In genomic region chr3:179415377-179415776, GRCh38 we compare ENCODE assay signal across 25 cellular contexts. TPM values are rescaled to one million over a fixed set of nuclear protein-coding genes. Genes with fewer than 3 reads are reported as not detected.
A peak's percentile ranks its signal among the peaks of the same experiment; 100 is the strongest.
DNase-seq lines count a peak whose midpoint lies in the region; ATAC-seq, FAIRE-seq and TF ChIP-seq lines count a peak whose summit lies in the region.
"Had no signal": no experiment of that assay in that cellular context is flagged by ENCODE, and none has a peak within 500 bp of the region (broad histone marks: within the 10 kb centered on the region; RNA-seq: fewer than 3 reads in every experiment).

No MANE protein-coding gene starts in this region.

- peak; percentile 38 for FAIRE-seq in kidney (lab: Jason Lieb, UNC)
- FAIRE-seq: A549, D721Med, GM12891, GM18507 had no signal

- H3K9ac ChIP-seq in kidney (ENCODE audit: low read length in 2 of 2) (no peak overlapping the region), skeletal muscle tissue (ENCODE audit: low read depth in 1 of 3, low read length in 3 of 3) (no peak overlapping the region)
- H3K9ac ChIP-seq: BLaER1 treated with 17β-estradiol and CSF1 and Interleukin-3, amounts not matched to agents 10 nM and 100 nM had no signal

- H3K4me1 ChIP-seq in left ventricle myocardium inferior = peaks cover 14% of the 10 kb centered on the region
- H3K4me1 ChIP-seq in kidney (ENCODE audit: control insufficient read depth in 1 of 2, insufficient read depth in 1 of 2, low read depth in 1 of 2, low read length in 2 of 2) = no peaks in the 10 kb centered on the region
- H3K4me1 ChIP-seq in skeletal muscle tissue (ENCODE audit: control insufficient read depth in 3 of 3, insufficient read depth in 3 of 3, low read length in 3 of 3) = no peaks in the 10 kb centered on the region
- H3K4me1 ChIP-seq: A549; BLaER1 treated with 17β-estradiol and CSF1 and Interleukin-3, amounts not matched to agents 10 nM and 100 nM; HAP-1 had no signal

- H3K27ac ChIP-seq in left ventricle myocardium inferior (replicated peaks) (peak overlapping the region; percentile 64), kidney (ENCODE audit: low read depth in 2 of 2, low read length in 2 of 2) (no peak overlapping the region), skeletal muscle tissue (ENCODE audit: low read depth, low read length) (peak overlapping the region; percentile 4)
- H3K27ac ChIP-seq: A549; BLaER1 treated with 17β-estradiol and CSF1 and Interleukin-3, amounts not matched to agents 10 nM and 100 nM had no signal

- ATAC-seq in Right ventricle myocardium superior (ENCODE audit: poor library complexity) = peak; percentile 84
- ATAC-seq: A549, GM23338 had no signal

- H3K27me3 ChIP-seq in left ventricle myocardium inferior (ENCODE audit: low read depth) (no peaks in the 10 kb centered on the region), skeletal muscle tissue (ENCODE audit: control insufficient read depth in 3 of 3, insufficient read depth in 3 of 3, low read length in 3 of 3) (no peaks in the 10 kb centered on the region)
- H3K27me3 ChIP-seq: BE2C; BLaER1 treated with 17β-estradiol and CSF1 and Interleukin-3, amounts not matched to agents 10 nM and 100 nM had no signal

- H3K4me3 ChIP-seq in left ventricle myocardium inferior = no peak overlapping the region
- no peak overlapping the region for H3K4me3 ChIP-seq in kidney (ENCODE audit: low read length in 2 of 2)
- H3K4me3 ChIP-seq in skeletal muscle tissue (ENCODE audit: low read length in 3 of 3) = no peak overlapping the region
- H3K4me3 ChIP-seq: A549; BLaER1 treated with 17β-estradiol and CSF1 and Interleukin-3, amounts not matched to agents 10 nM and 100 nM; GM23338; HAP-1 had no signal

- intact Hi-C loops in Right ventricle myocardium superior (cut with DNase I) = no loop called here
- intact Hi-C loops in cardiac septum (cut with DNase I) = no loop called here
- intact Hi-C loops in left ventricle myocardium inferior (cut with micrococcal nuclease) = no loop called here
- intact Hi-C loops in kidney (cut with DNase I) = no loop called here

- TF ChIP-seq CTCF in left ventricle myocardium inferior (IDR thresholded peaks at IDR 0.05; ENCODE audit: borderline replicate concordance) = no peak
- TF ChIP-seq CTCF in kidney (IDR thresholded peaks at IDR 0.05; ENCODE audit: borderline replicate concordance, extremely low read depth, insufficient read depth) = no peak

- peaks cover 45% of the 10 kb centered on the region for H3K36me3 ChIP-seq in left ventricle myocardium inferior
- peaks cover 2 to 5% of the 10 kb centered on the region in 2 donors for H3K36me3 ChIP-seq in kidney (ENCODE audit: control insufficient read depth in 1 of 2, insufficient read depth in 2 of 2, low read length in 2 of 2)
- peaks cover 0 to 24% (median 0%) of the 10 kb centered on the region in 3 donors for H3K36me3 ChIP-seq in skeletal muscle tissue (ENCODE audit: control insufficient read depth in 3 of 3, insufficient read depth in 3 of 3, low read length in 3 of 3)

- DNase-seq in Right ventricle myocardium superior (no peak), cardiac septum (ENCODE audit: low spot score) (no peak), left ventricle myocardium inferior (no peak), kidney (no peak), NCI-H1436 treated with DMSO at 0.1 percent for 48 hours (lab: John Stamatoyannopoulos, UW) (no peak), dermis blood vessel endothelial cell (no peak), NCI-H2171 (lab: John Stamatoyannopoulos, UW) (no peak)
- DNase-seq: 8988T; ACHN; AML-193; BE2C; CD4-positive, alpha-beta T cell; CD8-positive, alpha-beta memory T cell; DMS 273 treated with DMSO at 0.1 percent for 48 hours; DMS79 treated with DMSO at 0.1 percent for 48 hours; GF-D8; HFFc6 had no signal

- H3K9me3 ChIP-seq in left ventricle myocardium inferior (replicated peaks) (no peaks in the 10 kb centered on the region), kidney (ENCODE audit: control insufficient read depth in 1 of 2, low read length in 2 of 2) (no peaks in the 10 kb centered on the region), skeletal muscle tissue (ENCODE audit: control insufficient read depth in 3 of 3, low read length in 3 of 3) (no peaks in the 10 kb centered on the region)
- H3K9me3 ChIP-seq: A549; BE2C; BLaER1 treated with 17β-estradiol and CSF1 and Interleukin-3, amounts not matched to agents 10 nM and 100 nM; HAP-1 had no signal

RNA-seq across cellular contexts. Expression of gene GNB4, which starts 35.9 kb away (rescaled TPM):
- total RNA-seq in Right ventricle myocardium superior (13.6 TPM), cardiac septum (14.7 TPM), left ventricle myocardium inferior (11.9 TPM), kidney (31.0 TPM), skeletal muscle tissue (60.5 TPM), dermis blood vessel endothelial cell (70.5 and 93.4 TPM in 2 replicates)
- 3.9 TPM for polyA plus RNA-seq in kidney (ENCODE audit: insufficient read depth, low read depth, low replicate concordance)

Comparison
In these comparisons a context has a peak if more than half of its experiments do, and no peak if none do; other contexts are left out.
1. H3K27ac ChIP-seq: peak in left ventricle myocardium inferior (single experiment) and skeletal muscle tissue (single experiment); none in kidney (0 of 2).